14 cellular contexts compared by ENCODE assay signal in genomic region chr19:55158848-55159793, GRCh38. TPM values are rescaled to one million over a fixed set of nuclear protein-coding genes. Genes with fewer than 3 reads are reported as not detected.
DNase-seq lines count a peak whose midpoint lies in the region; ATAC-seq, FAIRE-seq and TF ChIP-seq lines count a peak whose summit lies in the region.
"Had no signal": no experiment of that assay in that cellular context is flagged by ENCODE, and none has a peak within 500 bp of the region (broad histone marks: within the 10 kb centered on the region; RNA-seq: fewer than 3 reads in every experiment).

No MANE protein-coding gene starts in this region.

- H3K27me3 ChIP-seq in HepG2 (ENCODE audit: control insufficient read depth in 1 of 2, insufficient read depth in 2 of 2, low read length in 2 of 2) (peaks cover 0 to 30% of the 10 kb centered on the region in 2 experiments; a peak in 2 of 5 replicates), right lobe of liver (peaks cover 0 to 26% of the 10 kb centered on the region in 2 donors)

- intact Hi-C loops in HepG2 (cut with micrococcal nuclease; ENCODE audit: unreplicated experiment): no loop called here
- intact Hi-C loops in right lobe of liver (cut with DNase I): no loop called here
- intact Hi-C loops in Right ventricle myocardium inferior (cut with DNase I): loop anchor here (5.0 kb wide), 1 partner anchor 42 kb away; the partner anchor contains the start of gene PPP1R12C

- CTCF ChIA-PET in HepG2 (lab: Yijun Ruan, JAX; ENCODE audit: low intra/inter-chr PET ratio, low total read pairs): interaction anchor here (0.8 kb wide), 1 partner anchor 18 kb away, joined by 3 read pairs; no protein-coding TSS in a partner anchor

- no peak for TF ChIP-seq CTCF in HepG2 (CRISPR knock-in tag; IDR thresholded peaks at IDR 0.05)
- no peak for TF ChIP-seq CTCF in right lobe of liver (IDR thresholded peaks at IDR 0.05)

- WGBS in HepG2 (ENCODE audit: low lambda C conversion rate): 36% methylated on average over 8 of the region's 18 CpGs
- 73% methylated on average over 5 of the region's 18 CpGs for WGBS in right lobe of liver (ENCODE audit: insufficient coverage, low coverage, low lambda C conversion rate, missing lambda C conversion rate)

- POLR2A ChIA-PET in HepG2 (lab: Yijun Ruan, JAX): interaction anchor here (0.6 to 0.9 kb wide), 3 partner anchors 12 to 394 kb away, joined by 3 read pairs; no protein-coding TSS in a partner anchor

- H3K27ac ChIP-seq in HepG2 (ENCODE audit: extremely low read length, insufficient read depth, low read length): no peak overlapping the region
- no peak overlapping the region for H3K27ac ChIP-seq in right lobe of liver
- peak overlapping the region; percentile 19; the same call in 1 of the 2 replicates for H3K27ac ChIP-seq in SK-N-MC
- H3K27ac ChIP-seq: coronary artery, hepatocyte had no signal

- BruUV-seq in HepG2 (replicated peaks; lab: Mats Ljungman, UMichigan): no TSS peak

- no peaks in the 10 kb centered on the region for H3K9me3 ChIP-seq in HepG2 (ENCODE audit: low read length)
- no peaks in the 10 kb centered on the region for H3K9me3 ChIP-seq in right lobe of liver
- H3K9me3 ChIP-seq in SK-N-MC (ENCODE audit: low read depth, low read length): no peaks in the 10 kb centered on the region

- DNase-seq in HepG2 (ENCODE audit: low spot score): no peak
- no peak for DNase-seq in right lobe of liver
- no peak for DNase-seq in SK-N-MC (ENCODE audit: low read depth, low spot score)
- DNase-seq in Right ventricle myocardium inferior (ENCODE audit: missing footprints): peak; percentile 84
- no peak for DNase-seq in KBM-7
- no peak for DNase-seq in ACHN
- no peak for DNase-seq in dedifferentiated amniotic fluid mesenchymal stem cell (ENCODE audit: extremely low spot score)
- DNase-seq: activated CD4-positive, alpha-beta T cell treated with anti-CD3 and anti-CD28 coated beads for 1 hour; activated effector memory CD4-positive, alpha-beta T cell treated with Interleukin-2 at 50 U/mL for 16 hours; NCI-H2029 had no signal

- ATAC-seq in HepG2 (no peak), right lobe of liver (no peak), Right ventricle myocardium inferior (peak; percentile 78), HG02623 (IDR thresholded peaks at IDR 0.05; ENCODE audit: unreplicated experiment) (no peak)

- H3K4me3 ChIP-seq in HepG2 (replicated peaks in 1 of 3; ENCODE audit: insufficient read depth in 1 of 3, low read depth in 2 of 3, low read length in 3 of 3) (no peak overlapping the region), right lobe of liver (no peak overlapping the region), SK-N-MC (no peak overlapping the region)
- H3K4me3 ChIP-seq: coronary artery, hepatocyte had no signal

- H3K9ac ChIP-seq in HepG2 (ENCODE audit: insufficient read depth, low read depth, low read length) (no peak overlapping the region), SK-N-MC (ENCODE audit: insufficient read length) (no peak overlapping the region)

- in situ Hi-C loops in HepG2 (cut with HindIII; ENCODE audit: extremely low pct_ligation_motif_present, low pct_unique_long_range_greater_than_20kb): no loop called here
- in situ Hi-C loops in KBM-7 (cut with MboI; ENCODE audit: low pct_unique_long_range_greater_than_20kb, low sequenced_read_pairs): no loop called here
- in situ Hi-C loops in ACHN (cut with HindIII; ENCODE audit: low pct_ligation_motif_present, low pct_unique_long_range_greater_than_20kb, low sequenced_read_pairs): no loop called here

- H2AFZ ChIP-seq in HepG2 (ENCODE audit: low read length): no peak overlapping the region
- H2AFZ ChIP-seq: hepatocyte had no signal

- 0 out of 2 replicates have a peak overlapping the region, but pooled peaks have one; percentile 18 for H3K4me2 ChIP-seq in HepG2 (ENCODE audit: low read depth, low read length)
- H3K4me2 ChIP-seq: hepatocyte had no signal

- no peaks in the 10 kb centered on the region for H3K79me2 ChIP-seq in HepG2 (ENCODE audit: insufficient read depth, low read length)
- H3K79me2 ChIP-seq: hepatocyte had no signal

- TF ChIP-seq EP300 in HepG2 (IDR thresholded peaks at IDR 0.05; ENCODE audit: low read depth in 2 of 2, low read length in 2 of 2) (no peak), HepG2 (CRISPR knock-in tag; IDR thresholded peaks at IDR 0.05; ENCODE audit: borderline replicate concordance) (no peak)

- H4K20me1 ChIP-seq in HepG2 (ENCODE audit: insufficient read depth, low read length): no peaks in the 10 kb centered on the region

- TF ChIP-seq POLR2A in HepG2 (IDR thresholded peaks at IDR 0.05; ENCODE audit: insufficient read depth in 1 of 2, low read depth in 2 of 2, low read length in 2 of 2) (no peak), right lobe of liver (IDR thresholded peaks at IDR 0.05) (no peak)

- H3K36me3 ChIP-seq in HepG2 (replicated peaks in 1 of 2; ENCODE audit: control insufficient read depth in 1 of 2, insufficient read depth in 2 of 2, low read length in 2 of 2) (no peaks in the 10 kb centered on the region), right lobe of liver (no peaks in the 10 kb centered on the region), SK-N-MC (ENCODE audit: insufficient read depth, low read length) (no peaks in the 10 kb centered on the region)

- no peak for FAIRE-seq in HepG2 (lab: Jason Lieb, UNC)
- FAIRE-seq: urothelium cell line had no signal

- TF ChIP-seq RAD21 in HepG2 (CRISPR knock-in tag; IDR thresholded peaks at IDR 0.05): no peak

- H3K4me1 ChIP-seq in HepG2 (ENCODE audit: insufficient read depth, low read length): peaks cover 20% of the 10 kb centered on the region
- H3K4me1 ChIP-seq in right lobe of liver: no peaks in the 10 kb centered on the region

RNA-seq across cellular contexts. Expression of gene TNNI3, which starts 1.6 kb away (rescaled TPM):
- 3.5 and 3.7 TPM in 2 replicates for total RNA-seq in HepG2 (2016; rRNA removed; fragmentation: Illumina TruSeq; extraction: Trizol)
- 1.9 and 3.2 TPM in 2 replicates for total RNA-seq in HepG2 (2016; cell fraction: cytosol; rRNA removed; fragmentation: Illumina TruSeq; extraction: Trizol; ENCODE audit: low read depth)
- 3.8 and 5.6 TPM in 2 replicates for total RNA-seq in HepG2 (2016; cell fraction: insoluble cytoplasmic fraction; rRNA removed; fragmentation: Illumina TruSeq; extraction: Trizol)
- 2.0 and 2.4 TPM in 2 replicates for total RNA-seq in HepG2 (2016; cell fraction: membrane; rRNA removed; fragmentation: Illumina TruSeq; extraction: Trizol)
- total RNA-seq in HepG2 (2016; cell fraction: nucleus; rRNA removed; fragmentation: Illumina TruSeq; extraction: Trizol): 1.6 and 2.3 TPM in 2 replicates
- 3.7 TPM in 2 replicates for polyA plus RNA-seq in HepG2 (2011; rRNA removed)
- polyA plus RNA-seq in HepG2 (2011; cell fraction: cytosol; rRNA removed): 4.8 and 5.7 TPM in 2 replicates
- polyA plus RNA-seq in HepG2 (2011; cell fraction: nucleus; rRNA removed): 2.4 and 3.1 TPM in 2 replicates
- 4.6 and 9.0 TPM in 2 replicates for polyA plus RNA-seq in HepG2 (2012)
- polyA plus RNA-seq in HepG2 (2016; cell fraction: cytosol; fragmentation: Illumina TruSeq; extraction: Trizol; ENCODE audit: low read depth): 1.5 and 2.8 TPM in 2 replicates
- 4.3 and 5.1 TPM in 2 replicates for polyA plus RNA-seq in HepG2 (2016; cell fraction: insoluble cytoplasmic fraction; fragmentation: Illumina TruSeq; extraction: Trizol; ENCODE audit: low read depth)
- polyA plus RNA-seq in HepG2 (2016; cell fraction: membrane; fragmentation: Illumina TruSeq; extraction: Trizol; ENCODE audit: low read depth): 1.1 and 1.6 TPM in 2 replicates
- 3.4 TPM in 2 replicates for polyA plus RNA-seq in HepG2 (2016; cell fraction: nucleus; fragmentation: Illumina TruSeq; extraction: Trizol; ENCODE audit: insufficient read depth, low read depth)
- polyA minus RNA-seq in HepG2 (2011; rRNA and poly(A)+ RNA removed; ENCODE audit: low replicate concordance): 0.48 and 0.75 TPM in 2 replicates
- polyA minus RNA-seq in HepG2 (2011; cell fraction: cytosol; rRNA and poly(A)+ RNA removed): not detected in 2 replicates
- not detected in 2 replicates for polyA minus RNA-seq in HepG2 (2011; cell fraction: nucleus; rRNA and poly(A)+ RNA removed)
- total RNA-seq in right lobe of liver: under 1 TPM in 3 of 6 experiments, not detected in 3; 0.43 to 0.83 (median 0.62) TPM
- 4,708 TPM for total RNA-seq in Right ventricle myocardium inferior

RNA-seq across cellular contexts. Expression of gene DNAAF3, which starts 7.3 kb away (rescaled TPM):
- total RNA-seq in HepG2 (2016; rRNA removed; fragmentation: Illumina TruSeq; extraction: Trizol) (0.40 and 0.41 TPM in 2 replicates), right lobe of liver (1 to 10 TPM in 2 of 6 experiments, under 1 TPM in 4; 0.22 to 4.3 (median 0.49) TPM), Right ventricle myocardium inferior (0.73 TPM)
- 0.40 TPM in 1 of 2 replicates, not detected in the other for total RNA-seq in HepG2 (2016; cell fraction: cytosol; rRNA removed; fragmentation: Illumina TruSeq; extraction: Trizol; ENCODE audit: low read depth)
- total RNA-seq in HepG2 (2016; cell fraction: insoluble cytoplasmic fraction; rRNA removed; fragmentation: Illumina TruSeq; extraction: Trizol): 0.17 and 0.30 TPM in 2 replicates
- 0.17 and 0.34 TPM in 2 replicates for total RNA-seq in HepG2 (2016; cell fraction: membrane; rRNA removed; fragmentation: Illumina TruSeq; extraction: Trizol)
- 0.66 and 1.1 TPM in 2 replicates for total RNA-seq in HepG2 (2016; cell fraction: nucleus; rRNA removed; fragmentation: Illumina TruSeq; extraction: Trizol)
- 0.30 and 0.33 TPM in 2 replicates for polyA plus RNA-seq in HepG2 (2011; rRNA removed)
- 0.12 and 0.27 TPM in 2 replicates for polyA plus RNA-seq in HepG2 (2011; cell fraction: cytosol; rRNA removed)
- polyA plus RNA-seq in HepG2 (2011; cell fraction: nucleus; rRNA removed): 1.0 and 1.6 TPM in 2 replicates
- polyA plus RNA-seq in HepG2 (2012): 0.24 and 0.31 TPM in 2 replicates
- 0.28 TPM in 1 of 2 replicates, not detected in the other for polyA plus RNA-seq in HepG2 (2016; cell fraction: cytosol; fragmentation: Illumina TruSeq; extraction: Trizol; ENCODE audit: low read depth)
- 0.41 and 0.73 TPM in 2 replicates for polyA plus RNA-seq in HepG2 (2016; cell fraction: insoluble cytoplasmic fraction; fragmentation: Illumina TruSeq; extraction: Trizol; ENCODE audit: low read depth)
- polyA plus RNA-seq in HepG2 (2016; cell fraction: membrane; fragmentation: Illumina TruSeq; extraction: Trizol; ENCODE audit: low read depth): not detected in 2 replicates
- polyA plus RNA-seq in HepG2 (2016; cell fraction: nucleus; fragmentation: Illumina TruSeq; extraction: Trizol; ENCODE audit: insufficient read depth, low read depth): 1.1 and 1.9 TPM in 2 replicates
- polyA minus RNA-seq in HepG2 (2011; rRNA and poly(A)+ RNA removed; ENCODE audit: low replicate concordance): 0.06 and 16.2 TPM in 2 replicates
- polyA minus RNA-seq in HepG2 (2011; cell fraction: cytosol; rRNA and poly(A)+ RNA removed): not detected in 2 replicates
- polyA minus RNA-seq in HepG2 (2011; cell fraction: nucleus; rRNA and poly(A)+ RNA removed): 0.26 TPM in 1 of 2 replicates, not detected in the other

RNA-seq across cellular contexts. Expression of gene TNNT1, which starts 10.1 kb away (rescaled TPM):
- total RNA-seq in HepG2 (2016; rRNA removed; fragmentation: Illumina TruSeq; extraction: Trizol) (1.3 and 1.4 TPM in 2 replicates), right lobe of liver (10 to 100 TPM in 1 of 6 experiments, 1 to 10 TPM in 3, not detected in 2; 1.2 to 10.9 (median 1.6) TPM), Right ventricle myocardium inferior (66.0 TPM)
- total RNA-seq in HepG2 (2016; cell fraction: cytosol; rRNA removed; fragmentation: Illumina TruSeq; extraction: Trizol; ENCODE audit: low read depth): 0.91 and 3.3 TPM in 2 replicates
- total RNA-seq in HepG2 (2016; cell fraction: insoluble cytoplasmic fraction; rRNA removed; fragmentation: Illumina TruSeq; extraction: Trizol): 1.3 and 1.5 TPM in 2 replicates
- 3.2 and 3.6 TPM in 2 replicates for total RNA-seq in HepG2 (2016; cell fraction: membrane; rRNA removed; fragmentation: Illumina TruSeq; extraction: Trizol)
- 0.99 and 1.1 TPM in 2 replicates for total RNA-seq in HepG2 (2016; cell fraction: nucleus; rRNA removed; fragmentation: Illumina TruSeq; extraction: Trizol)
- 1.3 and 2.4 TPM in 2 replicates for polyA plus RNA-seq in HepG2 (2011; rRNA removed)
- 2.1 and 2.2 TPM in 2 replicates for polyA plus RNA-seq in HepG2 (2011; cell fraction: cytosol; rRNA removed)
- polyA plus RNA-seq in HepG2 (2011; cell fraction: nucleus; rRNA removed): 1.6 and 1.8 TPM in 2 replicates
- 1.8 and 3.8 TPM in 2 replicates for polyA plus RNA-seq in HepG2 (2012)
- 3.1 and 3.6 TPM in 2 replicates for polyA plus RNA-seq in HepG2 (2016; cell fraction: cytosol; fragmentation: Illumina TruSeq; extraction: Trizol; ENCODE audit: low read depth)
- polyA plus RNA-seq in HepG2 (2016; cell fraction: insoluble cytoplasmic fraction; fragmentation: Illumina TruSeq; extraction: Trizol; ENCODE audit: low read depth): 0.81 and 1.7 TPM in 2 replicates
- polyA plus RNA-seq in HepG2 (2016; cell fraction: membrane; fragmentation: Illumina TruSeq; extraction: Trizol; ENCODE audit: low read depth): 2.3 and 3.5 TPM in 2 replicates
- 1.7 and 2.1 TPM in 2 replicates for polyA plus RNA-seq in HepG2 (2016; cell fraction: nucleus; fragmentation: Illumina TruSeq; extraction: Trizol; ENCODE audit: insufficient read depth, low read depth)
- 0.64 and 6.2 TPM in 2 replicates for polyA minus RNA-seq in HepG2 (2011; rRNA and poly(A)+ RNA removed; ENCODE audit: low replicate concordance)
- 2.5 TPM in 1 of 2 replicates, not detected in the other for polyA minus RNA-seq in HepG2 (2011; cell fraction: cytosol; rRNA and poly(A)+ RNA removed)
- polyA minus RNA-seq in HepG2 (2011; cell fraction: nucleus; rRNA and poly(A)+ RNA removed): 1.0 TPM in 1 of 2 replicates, not detected in the other

RNA-seq across cellular contexts. Expression of gene SYT5, which starts 21.0 kb away (rescaled TPM):
- total RNA-seq in HepG2 (2016; rRNA removed; fragmentation: Illumina TruSeq; extraction: Trizol): not detected in 2 replicates
- total RNA-seq in HepG2 (2016; cell fraction: cytosol; rRNA removed; fragmentation: Illumina TruSeq; extraction: Trizol; ENCODE audit: low read depth): not detected in 2 replicates
- total RNA-seq in HepG2 (2016; cell fraction: insoluble cytoplasmic fraction; rRNA removed; fragmentation: Illumina TruSeq; extraction: Trizol): not detected in 2 replicates
- total RNA-seq in HepG2 (2016; cell fraction: membrane; rRNA removed; fragmentation: Illumina TruSeq; extraction: Trizol): not detected in 2 replicates
- total RNA-seq in HepG2 (2016; cell fraction: nucleus; rRNA removed; fragmentation: Illumina TruSeq; extraction: Trizol): 0.12 TPM in 1 of 2 replicates, not detected in the other
- 0.04 TPM in 1 of 2 replicates, not detected in the other for polyA plus RNA-seq in HepG2 (2011; rRNA removed)
- 0.11 TPM in 1 of 2 replicates, not detected in the other for polyA plus RNA-seq in HepG2 (2011; cell fraction: cytosol; rRNA removed)
- polyA plus RNA-seq in HepG2 (2011; cell fraction: nucleus; rRNA removed): 0.87 and 0.90 TPM in 2 replicates
- polyA plus RNA-seq in HepG2 (2012): 0.24 and 0.25 TPM in 2 replicates
- polyA plus RNA-seq in HepG2 (2016; cell fraction: cytosol; fragmentation: Illumina TruSeq; extraction: Trizol; ENCODE audit: low read depth): not detected in 2 replicates
- not detected in 2 replicates for polyA plus RNA-seq in HepG2 (2016; cell fraction: insoluble cytoplasmic fraction; fragmentation: Illumina TruSeq; extraction: Trizol; ENCODE audit: low read depth)
- not detected in 2 replicates for polyA plus RNA-seq in HepG2 (2016; cell fraction: membrane; fragmentation: Illumina TruSeq; extraction: Trizol; ENCODE audit: low read depth)
- not detected in 2 replicates for polyA plus RNA-seq in HepG2 (2016; cell fraction: nucleus; fragmentation: Illumina TruSeq; extraction: Trizol; ENCODE audit: insufficient read depth, low read depth)
- 0.05 and 0.52 TPM in 2 replicates for polyA minus RNA-seq in HepG2 (2011; rRNA and poly(A)+ RNA removed; ENCODE audit: low replicate concordance)
- polyA minus RNA-seq in HepG2 (2011; cell fraction: cytosol; rRNA and poly(A)+ RNA removed): not detected in 2 replicates
- polyA minus RNA-seq in HepG2 (2011; cell fraction: nucleus; rRNA and poly(A)+ RNA removed): 0.62 and 2.8 TPM in 2 replicates
- 1 to 10 TPM in 1 of 6 experiments, under 1 TPM in 1, not detected in 4; 0.06 to 1.7 TPM for total RNA-seq in right lobe of liver
- not detected for total RNA-seq in Right ventricle myocardium inferior

RNA-seq across cellular contexts. Expression of gene PPP1R12C, which starts 41.7 kb away (rescaled TPM):
- total RNA-seq in HepG2 (2016; rRNA removed; fragmentation: Illumina TruSeq; extraction: Trizol) (13.0 and 29.7 TPM in 2 replicates), right lobe of liver (10 to 100 TPM; 35.6 to 48.1 (median 41.7) TPM), Right ventricle myocardium inferior (140 TPM)
- total RNA-seq in HepG2 (2016; cell fraction: cytosol; rRNA removed; fragmentation: Illumina TruSeq; extraction: Trizol; ENCODE audit: low read depth): 8.7 and 9.6 TPM in 2 replicates
- 10.7 and 30.4 TPM in 2 replicates for total RNA-seq in HepG2 (2016; cell fraction: insoluble cytoplasmic fraction; rRNA removed; fragmentation: Illumina TruSeq; extraction: Trizol)
- total RNA-seq in HepG2 (2016; cell fraction: membrane; rRNA removed; fragmentation: Illumina TruSeq; extraction: Trizol): 16.0 and 19.8 TPM in 2 replicates
- total RNA-seq in HepG2 (2016; cell fraction: nucleus; rRNA removed; fragmentation: Illumina TruSeq; extraction: Trizol): 33.8 and 39.8 TPM in 2 replicates
- 30.3 and 40.4 TPM in 2 replicates for polyA plus RNA-seq in HepG2 (2011; rRNA removed)
- polyA plus RNA-seq in HepG2 (2011; cell fraction: cytosol; rRNA removed): 13.1 and 19.7 TPM in 2 replicates
- polyA plus RNA-seq in HepG2 (2011; cell fraction: nucleus; rRNA removed): 234 and 309 TPM in 2 replicates
- 30.8 and 39.8 TPM in 2 replicates for polyA plus RNA-seq in HepG2 (2012)
- 16.9 and 17.6 TPM in 2 replicates for polyA plus RNA-seq in HepG2 (2016; cell fraction: cytosol; fragmentation: Illumina TruSeq; extraction: Trizol; ENCODE audit: low read depth)
- 21.3 and 29.2 TPM in 2 replicates for polyA plus RNA-seq in HepG2 (2016; cell fraction: insoluble cytoplasmic fraction; fragmentation: Illumina TruSeq; extraction: Trizol; ENCODE audit: low read depth)
- 27.6 and 31.9 TPM in 2 replicates for polyA plus RNA-seq in HepG2 (2016; cell fraction: membrane; fragmentation: Illumina TruSeq; extraction: Trizol; ENCODE audit: low read depth)
- 194 and 196 TPM in 2 replicates for polyA plus RNA-seq in HepG2 (2016; cell fraction: nucleus; fragmentation: Illumina TruSeq; extraction: Trizol; ENCODE audit: insufficient read depth, low read depth)
- polyA minus RNA-seq in HepG2 (2011; rRNA and poly(A)+ RNA removed; ENCODE audit: low replicate concordance): 20.6 and 25.3 TPM in 2 replicates
- 6.3 and 6.7 TPM in 2 replicates for polyA minus RNA-seq in HepG2 (2011; cell fraction: cytosol; rRNA and poly(A)+ RNA removed)
- polyA minus RNA-seq in HepG2 (2011; cell fraction: nucleus; rRNA and poly(A)+ RNA removed): 22.7 and 26.5 TPM in 2 replicates

Comparison
In these comparisons a context has a peak if more than half of its experiments do, and no peak if none do; other contexts are left out.
1. RNA of gene TNNI3, which starts 1.6 kb away (total RNA-seq): 4,708 TPM in Right ventricle myocardium inferior (single experiment); 1.6 to 5.6 TPM in HepG2 and 0.43 to 0.83 TPM in right lobe of liver; every median in the first group is over 100 times any median in the second.